8 cellular contexts compared by ENCODE assay signal in the genomic region with DNA sequence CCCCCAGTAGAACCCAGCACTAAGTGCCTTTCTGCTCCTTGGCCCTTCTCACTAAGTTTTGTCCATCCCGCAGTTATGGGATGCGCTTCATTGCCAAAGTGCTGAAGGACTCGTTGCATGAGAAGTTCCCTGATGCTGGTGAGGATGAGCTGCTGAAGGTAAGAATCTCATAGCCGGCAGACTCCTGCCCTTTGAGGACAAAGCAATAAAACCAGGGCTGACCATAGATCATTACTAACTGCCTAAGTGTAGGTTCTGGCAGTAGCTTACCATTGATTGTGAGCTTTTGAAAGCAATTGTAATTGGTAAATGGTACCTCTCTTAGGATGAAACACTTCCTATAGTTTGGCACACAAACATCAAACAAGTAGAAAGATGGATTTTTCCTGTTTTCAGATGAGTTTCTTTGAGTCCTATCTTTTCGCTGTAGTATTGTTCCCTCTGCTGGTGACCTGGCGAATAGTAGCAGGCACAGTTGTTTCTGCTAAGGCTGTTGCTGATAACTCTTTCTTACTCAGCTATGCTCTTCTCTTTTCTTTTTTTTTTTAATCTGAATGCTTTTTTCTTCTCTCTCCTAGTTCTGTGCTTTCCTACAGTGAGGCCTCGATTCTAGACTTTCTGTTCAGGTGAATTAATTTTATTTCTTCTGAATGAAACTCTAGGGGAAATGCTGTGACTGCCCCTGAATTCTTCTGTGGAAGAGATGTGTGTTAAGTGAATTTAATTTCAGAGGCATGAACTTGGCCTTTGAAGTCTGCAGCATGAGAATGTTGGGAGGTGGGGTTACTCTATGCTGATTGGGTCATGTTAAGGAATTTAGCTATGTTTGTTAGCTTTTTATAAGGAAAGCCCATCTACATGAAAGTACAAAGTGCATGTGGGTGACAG. TPM values are rescaled to one million over a fixed set of nuclear protein-coding genes. Genes with fewer than 3 reads are reported as not detected.
DNase-seq lines count a peak whose midpoint lies in the region; ATAC-seq and TF ChIP-seq lines count a peak whose summit lies in the region.

No MANE protein-coding gene starts in this region.

- H3K27ac Mint-ChIP-seq in endothelial cell (ENCODE audit: unreplicated experiment), result no peak overlapping the region

- intact Hi-C loops in testis (cut with DNase I; ENCODE audit: low total_unique reads), result loop anchor here (10.0 kb wide), 1 partner anchor 168 kb away; no protein-coding TSS in a partner anchor

- H3K36me3 ChIP-seq in testis (ENCODE audit: low read depth, missing control alignments), result no peaks in the 10 kb centered on the region

- peak; percentile 56 for TF ChIP-seq CTCF in endothelial cell (IDR thresholded peaks at IDR 0.05; ENCODE audit: unreplicated experiment)
- TF ChIP-seq CTCF in testis (IDR thresholded peaks at IDR 0.05), result peak; percentile 52 to 83 (median 60)

- no peaks in the 10 kb centered on the region for H3K4me1 ChIP-seq in testis

- no peaks in the 10 kb centered on the region for H3K4me1 Mint-ChIP-seq in endothelial cell (ENCODE audit: unreplicated experiment)

- no peaks in the 10 kb centered on the region for H3K9me3 Mint-ChIP-seq in endothelial cell (ENCODE audit: unreplicated experiment)

- peaks cover 1% of the 10 kb centered on the region for H3K27me3 Mint-ChIP-seq in endothelial cell (ENCODE audit: unreplicated experiment)

- peaks cover 41% of the 10 kb centered on the region for H3K36me3 Mint-ChIP-seq in endothelial cell (ENCODE audit: low read depth, unreplicated experiment)

- WGBS in testis, 2 donors, result 55 to 57% methylated on average over 6 to 7 of the region's 7 CpGs

- TF ChIP-seq POLR2A in testis (IDR thresholded peaks at IDR 0.05), result no peak

- DNase-seq in NCI-H82 (lab: John Stamatoyannopoulos, UW) (peak; percentile 53), NCI-H82 treated with DMSO at 0.1 percent for 48 hours (lab: John Stamatoyannopoulos, UW; ENCODE audit: unreplicated experiment) (no peak), NCI-H2171 (lab: John Stamatoyannopoulos, UW) (peak; percentile 16), endothelial cell (ENCODE audit: low spot score) (peak; percentile 45), midbrain (lab: John Stamatoyannopoulos, UW) (peak; percentile 81), testis (peak; percentile 60)
- peak; percentile 44 for DNase-seq in activated CD4-positive, alpha-beta T cell treated with anti-CD3 and anti-CD28 coated beads, Interleukin-2, amount 50 U/mL, for 1 hour

- H3K4me3 Mint-ChIP-seq in endothelial cell (ENCODE audit: unreplicated experiment), result no peak overlapping the region

- no peaks in the 10 kb centered on the region for H3K9me3 ChIP-seq in testis

- no peak overlapping the region for H3K4me3 ChIP-seq in testis

- no peaks in the 10 kb centered on the region for H3K27me3 ChIP-seq in testis

- H3K27ac ChIP-seq in testis, result no peak overlapping the region

- no peak for ATAC-seq in HG02840 (IDR thresholded peaks at IDR 0.05; ENCODE audit: low FRiP score, unreplicated experiment)

RNA-seq across cellular contexts. Expression of a gene that starts 47.4 kb away (rescaled TPM):
- total RNA-seq in endothelial cell (ENCODE audit: unreplicated experiment) (27.1 TPM), testis (100 to 1,000 TPM; 105 to 125 TPM)
- 47.1 TPM for polyA plus RNA-seq in testis (ENCODE audit: insufficient read depth, low read depth, low replicate concordance)
